ENCODE assay signal across 11 cellular contexts in the genomic region with DNA sequence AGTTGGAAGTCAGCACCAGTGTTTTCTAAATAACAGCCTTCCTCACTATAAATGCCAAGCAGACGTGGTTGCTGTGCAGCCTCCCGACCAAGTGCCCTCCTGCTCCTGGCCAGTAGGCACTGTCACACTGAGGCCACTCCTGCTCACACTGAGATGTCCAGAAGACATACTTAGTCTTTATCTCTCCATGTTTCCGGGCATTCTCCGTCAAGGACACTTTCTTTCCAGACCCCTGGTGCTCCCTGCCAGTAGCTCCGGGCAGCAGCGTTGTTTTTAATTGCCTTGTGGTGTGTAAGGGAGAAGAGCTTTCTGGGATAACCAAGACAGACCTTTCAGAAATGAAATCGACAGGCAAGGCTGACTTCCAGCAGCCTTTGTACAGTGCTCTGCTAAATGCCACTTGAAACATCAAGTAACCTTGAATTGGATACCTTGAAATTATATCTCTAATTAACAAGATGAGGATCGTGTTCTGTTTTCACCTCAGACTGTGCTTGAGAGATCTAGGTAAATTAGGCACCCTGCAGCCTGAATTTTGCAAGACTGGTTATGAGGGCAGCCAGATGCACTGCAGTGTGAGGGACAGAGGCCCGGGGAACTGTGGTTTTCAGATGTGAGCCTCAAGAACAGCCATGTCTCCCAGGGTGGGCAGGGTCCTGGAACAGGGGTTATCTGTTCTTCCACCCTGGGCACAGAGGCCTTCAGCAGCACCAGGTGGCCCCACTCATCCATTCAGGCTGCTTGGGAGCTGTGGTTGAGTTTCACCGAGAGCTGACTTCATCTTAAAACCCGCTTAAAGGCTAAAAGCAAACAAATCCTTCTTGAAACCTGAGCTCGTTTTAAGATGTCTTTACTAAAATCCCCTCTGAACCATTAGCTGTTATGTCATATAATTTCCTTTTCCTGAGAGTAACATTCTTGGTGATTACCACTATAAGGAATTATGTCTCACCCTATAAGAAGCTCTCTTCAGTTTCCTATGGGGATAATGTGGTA. TPM values are rescaled to one million over a fixed set of nuclear protein-coding genes. Genes with fewer than 3 reads are reported as not detected.
DNase-seq lines count a peak whose midpoint lies in the region; ATAC-seq, FAIRE-seq and TF ChIP-seq lines count a peak whose summit lies in the region.
"Had no signal": no experiment of that assay in that cellular context is flagged by ENCODE, and none has a peak within 500 bp of the region (broad histone marks: within the 10 kb centered on the region; RNA-seq: fewer than 3 reads in every experiment).

No MANE protein-coding gene starts in this region.

- no peak overlapping the region for H3K23ac ChIP-seq in H1 (ENCODE audit: insufficient read length)

- H3K9me3 ChIP-seq in H1 (ENCODE audit: insufficient read depth in 2 of 2, low read depth in 1 of 2, low read length in 1 of 2): no peaks in the 10 kb centered on the region
- H3K9me3 ChIP-seq: suprapubic skin had no signal

- peak; percentile 49 for DNase-seq in DMS 273 treated with DMSO at 0.1 percent for 48 hours (lab: John Stamatoyannopoulos, UW)
- peak; percentile 71 for DNase-seq in NCI-H2196 (lab: John Stamatoyannopoulos, UW; ENCODE audit: unreplicated experiment)
- DNase-seq in H1 (ENCODE audit: low read depth in 1 of 2, low spot score in 2 of 2): no peak
- peak; percentile 86 for DNase-seq in non-pigmented ciliary epithelial cell (ENCODE audit: low read depth)
- DNase-seq in germinal center (ENCODE audit: low spot score): no peak
- no peak for DNase-seq in activated T-helper 1 cell treated with anti-CD3 and anti-CD28 coated beads, Interleukin-12 subunit alpha, Interleukin-12 subunit beta, Interleukin-2, Interleukin-4 antibody, amounts not matched to agents 30 ng/mL and 10 ng/mL and 1 ng/mL, durations not matched to agents 14 hours and 24 hours and 36 hours (ENCODE audit: low spot score)
- DNase-seq: activated CD8-positive, alpha-beta memory T cell treated with anti-CD3 and anti-CD28 coated beads, Interleukin-2, amount 10 ng/mL, durations not matched to agents 7 days and 5 days had no signal

- no peak overlapping the region for H2AFZ ChIP-seq in H1 (ENCODE audit: low read length)

- intact Hi-C loops in activated T-helper 1 cell treated with anti-CD3 and anti-CD28 coated beads, Interleukin-12 subunit alpha, Interleukin-12 subunit beta, Interleukin-2, Interleukin-4 antibody, amounts not matched to agents 30 ng/mL and 10 ng/mL and 1 ng/mL, durations not matched to agents 14 hours and 24 hours and 36 hours (cut with micrococcal nuclease): loop anchor here (5.0 to 10.0 kb wide), 2 partner anchors 332 to 1059 kb away; no protein-coding TSS in a partner anchor

- H3K27me3 Mint-ChIP-seq in activated T-helper 1 cell treated with anti-CD3 and anti-CD28 coated beads, Interleukin-12 subunit alpha, Interleukin-12 subunit beta, Interleukin-2, Interleukin-4 antibody, amounts not matched to agents 30 ng/mL and 10 ng/mL and 1 ng/mL, durations not matched to agents 14 hours and 24 hours and 36 hours (ENCODE audit: insufficient read depth): peaks cover 3% of the 10 kb centered on the region

- H3K4me3 Mint-ChIP-seq in activated T-helper 1 cell treated with anti-CD3 and anti-CD28 coated beads, Interleukin-12 subunit alpha, Interleukin-12 subunit beta, Interleukin-2, Interleukin-4 antibody, amounts not matched to agents 30 ng/mL and 10 ng/mL and 1 ng/mL, durations not matched to agents 14 hours and 24 hours and 36 hours: no peak overlapping the region
- H3K4me3 Mint-ChIP-seq: activated CD8-positive, alpha-beta memory T cell treated with anti-CD3 and anti-CD28 coated beads, Interleukin-2, amount 10 ng/mL, durations not matched to agents 7 days and 5 days; IgD-negative memory B cell had no signal

- no peaks in the 10 kb centered on the region for H3K27me3 ChIP-seq in H1 (replicated peaks in 1 of 4; ENCODE audit: control insufficient read depth in 3 of 4, extremely low read depth in 1 of 4, insufficient read depth in 3 of 4, low read length in 3 of 4)
- H3K27me3 ChIP-seq: suprapubic skin had no signal

- H3K14ac ChIP-seq in H1 (ENCODE audit: insufficient read length): no peak overlapping the region

- H2BK12ac ChIP-seq in H1 (ENCODE audit: low read depth, low read length): 0 out of 2 replicates have a peak overlapping the region, but pooled peaks have one; percentile 68

- no peaks in the 10 kb centered on the region for H3K9me3 Mint-ChIP-seq in activated T-helper 1 cell treated with anti-CD3 and anti-CD28 coated beads, Interleukin-12 subunit alpha, Interleukin-12 subunit beta, Interleukin-2, Interleukin-4 antibody, amounts not matched to agents 30 ng/mL and 10 ng/mL and 1 ng/mL, durations not matched to agents 14 hours and 24 hours and 36 hours
- H3K9me3 Mint-ChIP-seq: IgD-negative memory B cell had no signal

- TF ChIP-seq RAD21 in H1 (IDR thresholded peaks at IDR 0.05 in 1 of 2, conservative IDR thresholded peaks at IDR 0.05 in 1 of 2; ENCODE audit: low read depth in 2 of 2, low read length in 2 of 2): no peak

- H3K79me1 ChIP-seq in H1 (ENCODE audit: low read depth, low read length): no peaks in the 10 kb centered on the region

- CTCF ChIA-PET in H1 (lab: Charles Lee; ENCODE audit: partially characterized antibody): interaction anchor here (0.6 to 12.8 kb wide), 18 partner anchors 9 to 613 kb away, joined by 3 to 238 read pairs (median 6); partner anchors contain the start of gene IL12A

- no peak overlapping the region for H3K4ac ChIP-seq in H1 (replicated peaks; ENCODE audit: insufficient read length, low read depth, low read length)

- FAIRE-seq in H1 (lab: Jason Lieb, UNC): no peak

- no peak for TF ChIP-seq CTCF in H1 (IDR thresholded peaks at IDR 0.05; ENCODE audit: control extremely low read depth in 1 of 3, insufficient read depth in 1 of 3, low read depth in 1 of 3, low read length in 3 of 3)

- no peak overlapping the region for H4K8ac ChIP-seq in H1 (ENCODE audit: extremely low read depth, insufficient read depth, low read length)

- 84% methylated on average over 12 of the region's 12 CpGs; no CpG with 5 or more reads in 1 of the 2 experiments for WGBS in H1 (ENCODE audit: extremely low coverage in 1 of 2, insufficient coverage in 1 of 2, insufficient read length in 1 of 2, insufficient replicate concordance in 2 of 2, low coverage in 1 of 2, low lambda C conversion rate in 2 of 2, missing lambda C conversion rate in 1 of 2), 2 experiments

- H2BK20ac ChIP-seq in H1 (ENCODE audit: low read length): no peak overlapping the region

- no peak overlapping the region for H3K56ac ChIP-seq in H1 (replicated peaks; ENCODE audit: insufficient read length, low read depth, low read length)

- no peaks in the 10 kb centered on the region for H3K79me2 ChIP-seq in H1 (ENCODE audit: control insufficient read depth in 1 of 2, insufficient read depth in 2 of 2, low read length in 2 of 2)

- POLR2A ChIA-PET in H1 (lab: Charles Lee; ENCODE audit: partially characterized antibody): interaction anchor here (0.7 to 0.9 kb wide), 2 partner anchors 38 to 781 kb away, joined by 3 to 4 read pairs; no protein-coding TSS in a partner anchor

- TF ChIP-seq POLR2A in H1 (IDR thresholded peaks at IDR 0.05; ENCODE audit: control extremely low read depth in 1 of 2, low read depth in 2 of 2, low read length in 2 of 2): no peak

- H3K36me3 ChIP-seq in H1 (ENCODE audit: control insufficient read depth in 2 of 4, insufficient read depth in 4 of 4, low read length in 3 of 4): no peaks in the 10 kb centered on the region
- H3K36me3 ChIP-seq: suprapubic skin had no signal

- H3K27ac ChIP-seq in H1 (ENCODE audit: low read depth, low read length): peak overlapping the region; percentile 26; the same call in 1 of the 2 replicates
- H3K27ac ChIP-seq: suprapubic skin had no signal

- H2BK120ac ChIP-seq in H1 (replicated peaks; ENCODE audit: low read depth, low read length): no peak overlapping the region

- no peak overlapping the region for H3K9ac ChIP-seq in H1 (replicated peaks in 1 of 4; ENCODE audit: extremely low read depth in 1 of 4, low read depth in 3 of 4, low read length in 3 of 4)

- no peak overlapping the region for H3K27ac Mint-ChIP-seq in activated T-helper 1 cell treated with anti-CD3 and anti-CD28 coated beads, Interleukin-12 subunit alpha, Interleukin-12 subunit beta, Interleukin-2, Interleukin-4 antibody, amounts not matched to agents 30 ng/mL and 10 ng/mL and 1 ng/mL, durations not matched to agents 14 hours and 24 hours and 36 hours
- H3K27ac Mint-ChIP-seq: activated CD8-positive, alpha-beta memory T cell treated with anti-CD3 and anti-CD28 coated beads, Interleukin-2, amount 10 ng/mL, durations not matched to agents 7 days and 5 days; IgD-negative memory B cell had no signal

- peak overlapping the region; percentile 39; the same call in 1 of the 2 replicates for H2AK5ac ChIP-seq in H1 (ENCODE audit: low read depth, low read length)

- H3K4me1 Mint-ChIP-seq in activated T-helper 1 cell treated with anti-CD3 and anti-CD28 coated beads, Interleukin-12 subunit alpha, Interleukin-12 subunit beta, Interleukin-2, Interleukin-4 antibody, amounts not matched to agents 30 ng/mL and 10 ng/mL and 1 ng/mL, durations not matched to agents 14 hours and 24 hours and 36 hours (ENCODE audit: low read depth): no peaks in the 10 kb centered on the region
- H3K4me1 Mint-ChIP-seq: activated CD8-positive, alpha-beta memory T cell treated with anti-CD3 and anti-CD28 coated beads, Interleukin-2, amount 10 ng/mL, durations not matched to agents 7 days and 5 days had no signal

- H4K91ac ChIP-seq in H1 (replicated peaks; ENCODE audit: insufficient read length, low read length): no peak overlapping the region

- H3K18ac ChIP-seq in H1 (ENCODE audit: extremely low read depth, low read length): no peak overlapping the region

- no peak overlapping the region for H4K5ac ChIP-seq in H1 (ENCODE audit: insufficient read length, low read depth, low read length)

- H2BK5ac ChIP-seq in H1 (ENCODE audit: low read depth, low read length): peak overlapping the region; percentile 60; the same call in 1 of the 2 replicates

- no peak overlapping the region for H3K4me3 ChIP-seq in H1 (ENCODE audit: extremely low read depth in 1 of 4, insufficient read depth in 2 of 4, low read depth in 3 of 4, low read length in 4 of 4)
- H3K4me3 ChIP-seq: suprapubic skin had no signal

- H3K36me3 Mint-ChIP-seq in activated T-helper 1 cell treated with anti-CD3 and anti-CD28 coated beads, Interleukin-12 subunit alpha, Interleukin-12 subunit beta, Interleukin-2, Interleukin-4 antibody, amounts not matched to agents 30 ng/mL and 10 ng/mL and 1 ng/mL, durations not matched to agents 14 hours and 24 hours and 36 hours (ENCODE audit: low read depth): no peaks in the 10 kb centered on the region
- H3K36me3 Mint-ChIP-seq: activated CD8-positive, alpha-beta memory T cell treated with anti-CD3 and anti-CD28 coated beads, Interleukin-2, amount 10 ng/mL, durations not matched to agents 7 days and 5 days; IgD-negative memory B cell had no signal

- H3K4me2 ChIP-seq in H1 (ENCODE audit: insufficient read depth in 1 of 2, low read depth in 2 of 2, low read length in 2 of 2): no peak overlapping the region

- H4K20me1 ChIP-seq in H1 (replicated peaks in 1 of 2; ENCODE audit: control insufficient read depth in 1 of 2, insufficient read depth in 2 of 2, low read length in 2 of 2): peaks cover 0 to under 1% of the 10 kb centered on the region in 2 experiments

- no peak for TF ChIP-seq EP300 in H1 (IDR thresholded peaks at IDR 0.05; ENCODE audit: borderline replicate concordance in 1 of 2, low read depth in 2 of 2, low read length in 2 of 2)

- no peak for ATAC-seq in HG02571 (IDR thresholded peaks at IDR 0.05; ENCODE audit: unreplicated experiment)
- no peak for ATAC-seq in GM18861 (IDR thresholded peaks at IDR 0.05; ENCODE audit: unreplicated experiment)
- ATAC-seq: activated CD8-positive, alpha-beta memory T cell treated with anti-CD3 and anti-CD28 coated beads, Interleukin-2, amount 10 ng/mL, durations not matched to agents 7 days and 5 days had no signal

- H3K23me2 ChIP-seq in H1 (ENCODE audit: low read depth, low read length): no peaks in the 10 kb centered on the region

- H2BK15ac ChIP-seq in H1 (ENCODE audit: low read length): no peak overlapping the region

- peaks cover 0 to 6% (median 1%) of the 10 kb centered on the region in 4 experiments; a peak in 3 of 7 replicates for H3K4me1 ChIP-seq in H1 (replicated peaks in 1 of 4; ENCODE audit: control insufficient read depth in 3 of 4, insufficient read depth in 4 of 4, low read length in 3 of 4)

RNA-seq across cellular contexts. Expression of gene SCHIP1, which starts 43.4 kb away (rescaled TPM):
- 5.3 and 5.9 TPM in 2 replicates for total RNA-seq in H1 (2021; fragmentation: NEBNext Ultra II Directional; extraction: Animal tissue kit (Norgen Biotek cat#: 25700))
- 10.1 and 13.5 TPM in 2 replicates for polyA plus RNA-seq in H1 (2011; rRNA removed)
- 11.4 TPM for polyA plus RNA-seq in H1 (2011; cell fraction: cytosol; rRNA removed)
- polyA plus RNA-seq in H1 (2011; cell fraction: nucleus; rRNA removed): 13.7 TPM
- polyA plus RNA-seq in H1 (2012, experiment 1 of 2): 13.8 to 16.6 TPM (median 15.5 TPM) in 4 replicates
- polyA plus RNA-seq in H1 (2012, experiment 2 of 2): 1.2 TPM
- polyA plus RNA-seq in H1 (2013, experiment 1 of 2): 7.2 TPM
- polyA plus RNA-seq in H1 (2013, experiment 2 of 2): 7.1 TPM
- polyA minus RNA-seq in H1 (2011; rRNA and poly(A)+ RNA removed): 12.2 and 15.7 TPM in 2 replicates
- 7.5 TPM for polyA minus RNA-seq in H1 (2011; cell fraction: cytosol; rRNA and poly(A)+ RNA removed)
- polyA minus RNA-seq in H1 (2011; cell fraction: nucleus; rRNA and poly(A)+ RNA removed): 26.4 TPM
- 0.12 TPM in 1 of 2 replicates, not detected in the other for total RNA-seq in activated T-helper 1 cell treated with anti-CD3 and anti-CD28 coated beads, Interleukin-12 subunit alpha, Interleukin-12 subunit beta, Interleukin-2, Interleukin-4 antibody, amounts not matched to agents 30 ng/mL and 10 ng/mL and 1 ng/mL, durations not matched to agents 14 hours and 24 hours and 36 hours
- polyA plus RNA-seq: IgD-negative memory B cell had no signal

Comparison
In these comparisons a context has a peak if more than half of its experiments do, and no peak if none do; other contexts are left out.
1. DNase-seq: peak in DMS 273 treated with DMSO at 0.1 percent for 48 hours (single experiment), NCI-H2196 (single experiment) and non-pigmented ciliary epithelial cell (single experiment); none in H1 (0 of 2), germinal center (single experiment) and activated T-helper 1 cell treated with anti-CD3 and anti-CD28 coated beads, Interleukin-12 subunit alpha, Interleukin-12 subunit beta, Interleukin-2, Interleukin-4 antibody, amounts not matched to agents 30 ng/mL and 10 ng/mL and 1 ng/mL, durations not matched to agents 14 hours and 24 hours and 36 hours (single experiment).